In the genomic region with DNA sequence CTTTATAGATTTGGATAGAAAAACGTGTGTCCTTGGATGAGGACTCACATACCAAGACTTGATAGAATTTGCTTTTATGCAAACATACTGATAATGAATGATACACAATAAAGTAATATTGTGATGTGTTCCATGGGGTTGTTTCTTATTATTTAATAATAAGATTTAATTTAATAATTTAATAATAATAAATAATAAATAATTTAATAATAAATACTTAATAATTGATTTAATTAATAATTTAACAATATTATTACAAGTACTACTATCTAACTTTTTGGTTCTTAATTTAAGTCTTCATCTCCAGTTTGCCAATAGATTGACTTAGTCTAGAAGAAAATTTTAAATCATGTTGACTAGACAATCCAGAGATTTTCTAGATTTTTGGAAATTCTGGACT, we compare ENCODE assay signal across 32 cellular contexts.
"Had no signal": no experiment of that assay in that cellular context is flagged by ENCODE, and none has a peak within 500 bp of the region (broad histone marks: within the 10 kb centered on the region; RNA-seq: fewer than 3 reads in every experiment).

No MANE protein-coding gene starts in this region.

- H3K4me3 ChIP-seq: gastrocnemius medialis, heart left ventricle had no signal

- H3K9me3 Mint-ChIP-seq: activated CD4-positive, alpha-beta T cell treated with anti-CD3 and anti-CD28 coated beads, Interleukin-2, amount 10 ng/mL, durations not matched to agents 7 days and 5 days had no signal

- H3K27ac ChIP-seq: brain microvascular endothelial cell, epithelial cell of prostate, gastrocnemius medialis, heart left ventricle had no signal

- H3K4me1 ChIP-seq: gastrocnemius medialis, heart left ventricle had no signal

- H3K4me3 Mint-ChIP-seq: activated CD4-positive, alpha-beta memory T cell treated with anti-CD3 and anti-CD28 coated beads, Interleukin-2, amount 10 ng/mL, durations not matched to agents 7 days and 5 days; activated CD4-positive, alpha-beta T cell treated with anti-CD3 and anti-CD28 coated beads, Interleukin-2, amount 10 ng/mL, durations not matched to agents 7 days and 5 days; activated naive CD4-positive, alpha-beta T cell treated with anti-CD3 and anti-CD28 coated beads, Interleukin-2, amount 10 ng/mL, durations not matched to agents 7 days and 5 days; activated naive CD8-positive, alpha-beta T cell treated with anti-CD3 and anti-CD28 coated beads, Interleukin-2, amount 10 ng/mL, durations not matched to agents 7 days and 5 days; activated T-cell treated with anti-CD3 and anti-CD28 coated beads, Interleukin-2, amount 50 U/mL, for 24 hours; activated T-cell treated with anti-CD3 and anti-CD28 coated beads, Interleukin-2, amount 50 U/mL, for 72 hours; central memory CD8-positive, alpha-beta T cell; effector memory CD8-positive, alpha-beta T cell; T-helper 17 cell; T-helper 2 cell treated with Interferon-gamma antibody and Interleukin-4, amounts not matched to agents 5 μg/mL and 100 μg/mL, for 36 hours had no signal

- DNase-seq: activated CD4-positive, alpha-beta memory T cell treated with anti-CD3 and anti-CD28 coated beads, Interleukin-2, amount 10 ng/mL, durations not matched to agents 7 days and 5 days; activated CD4-positive, alpha-beta T cell treated with anti-CD3 and anti-CD28 coated beads for 1 hour; activated CD4-positive, alpha-beta T cell treated with anti-CD3 and anti-CD28 coated beads for 4 hours; activated CD4-positive, alpha-beta T cell treated with anti-CD3 and anti-CD28 coated beads, Interleukin-2, amount 10 ng/mL, durations not matched to agents 7 days and 5 days; activated CD4-positive, alpha-beta T cell treated with anti-CD3 and anti-CD28 coated beads, Interleukin-2, amount 50 U/mL, for 4 hours; activated CD8-positive, alpha-beta memory T cell treated with anti-CD3 and anti-CD28 coated beads, Interleukin-2, amount 50 U/mL, for 48 hours; activated gamma-delta T cell; activated naive CD4-positive, alpha-beta T cell; activated naive CD4-positive, alpha-beta T cell treated with anti-CD3 and anti-CD28 coated beads, Interleukin-2, amount 10 ng/mL, durations not matched to agents 7 days and 5 days; activated naive CD8-positive, alpha-beta T cell treated with anti-CD3 and anti-CD28 coated beads, Interleukin-2, amount 10 ng/mL, durations not matched to agents 7 days and 5 days; activated T-cell treated with anti-CD3 and anti-CD28 coated beads for 4 hours; activated T-cell treated with anti-CD3 and anti-CD28 coated beads, Interleukin-2, amount 50 U/mL, for 24 hours; activated T-cell treated with anti-CD3 and anti-CD28 coated beads, Interleukin-2, amount 50 U/mL, for 72 hours; brain microvascular endothelial cell; cortex of kidney; dermis blood vessel endothelial cell; effector CD4-positive, alpha-beta T cell; effector memory CD8-positive, alpha-beta T cell; foreskin fibroblast; gastrocnemius medialis; glutamatergic neuron; heart left ventricle; T-helper 1 cell; T-helper 17 cell; T1000 had no signal

- H3K4me1 Mint-ChIP-seq: activated CD4-positive, alpha-beta memory T cell treated with anti-CD3 and anti-CD28 coated beads, Interleukin-2, amount 10 ng/mL, durations not matched to agents 7 days and 5 days; activated CD4-positive, alpha-beta T cell treated with anti-CD3 and anti-CD28 coated beads, Interleukin-2, amount 10 ng/mL, durations not matched to agents 7 days and 5 days; activated naive CD4-positive, alpha-beta T cell treated with anti-CD3 and anti-CD28 coated beads, Interleukin-2, amount 10 ng/mL, durations not matched to agents 7 days and 5 days; activated naive CD8-positive, alpha-beta T cell treated with anti-CD3 and anti-CD28 coated beads, Interleukin-2, amount 10 ng/mL, durations not matched to agents 7 days and 5 days; central memory CD8-positive, alpha-beta T cell; T-helper 17 cell had no signal

- H3K27me3 Mint-ChIP-seq: activated CD4-positive, alpha-beta memory T cell treated with anti-CD3 and anti-CD28 coated beads, Interleukin-2, amount 10 ng/mL, durations not matched to agents 7 days and 5 days; activated CD4-positive, alpha-beta T cell treated with anti-CD3 and anti-CD28 coated beads, Interleukin-2, amount 10 ng/mL, durations not matched to agents 7 days and 5 days; activated naive CD4-positive, alpha-beta T cell treated with anti-CD3 and anti-CD28 coated beads, Interleukin-2, amount 10 ng/mL, durations not matched to agents 7 days and 5 days; activated naive CD8-positive, alpha-beta T cell treated with anti-CD3 and anti-CD28 coated beads, Interleukin-2, amount 10 ng/mL, durations not matched to agents 7 days and 5 days; activated T-cell treated with anti-CD3 and anti-CD28 coated beads, Interleukin-2, amount 50 U/mL, for 24 hours; central memory CD8-positive, alpha-beta T cell; effector memory CD8-positive, alpha-beta T cell; T-helper 17 cell had no signal

- H3K27me3 ChIP-seq: brain microvascular endothelial cell, gastrocnemius medialis, heart left ventricle had no signal

- H3K36me3 Mint-ChIP-seq: activated naive CD4-positive, alpha-beta T cell treated with anti-CD3 and anti-CD28 coated beads, Interleukin-2, amount 10 ng/mL, durations not matched to agents 7 days and 5 days; activated naive CD8-positive, alpha-beta T cell treated with anti-CD3 and anti-CD28 coated beads, Interleukin-2, amount 10 ng/mL, durations not matched to agents 7 days and 5 days had no signal

- H3K36me3 ChIP-seq: brain microvascular endothelial cell, gastrocnemius medialis, heart left ventricle had no signal

- H3K9me3 ChIP-seq: gastrocnemius medialis had no signal

- H3K27ac Mint-ChIP-seq: activated CD4-positive, alpha-beta memory T cell treated with anti-CD3 and anti-CD28 coated beads, Interleukin-2, amount 10 ng/mL, durations not matched to agents 7 days and 5 days; activated CD4-positive, alpha-beta T cell treated with anti-CD3 and anti-CD28 coated beads, Interleukin-2, amount 10 ng/mL, durations not matched to agents 7 days and 5 days; activated naive CD4-positive, alpha-beta T cell treated with anti-CD3 and anti-CD28 coated beads, Interleukin-2, amount 10 ng/mL, durations not matched to agents 7 days and 5 days; activated naive CD4-positive, alpha-beta T cell treated with anti-CD3 and anti-CD28 coated beads, Interleukin-2, amount 50 U/mL, for 72 hours; activated naive CD8-positive, alpha-beta T cell treated with anti-CD3 and anti-CD28 coated beads, Interleukin-2, amount 10 ng/mL, durations not matched to agents 7 days and 5 days; activated T-cell treated with anti-CD3 and anti-CD28 coated beads, Interleukin-2, amount 50 U/mL, for 24 hours; activated T-cell treated with anti-CD3 and anti-CD28 coated beads, Interleukin-2, amount 50 U/mL, for 72 hours; effector memory CD8-positive, alpha-beta T cell; T-helper 17 cell; T-helper 2 cell treated with Interferon-gamma antibody and Interleukin-4, amounts not matched to agents 5 μg/mL and 100 μg/mL, for 36 hours had no signal

- ATAC-seq: activated naive CD4-positive, alpha-beta T cell treated with anti-CD3 and anti-CD28 coated beads, Interleukin-2, amount 50 U/mL, for 72 hours; activated T-cell treated with anti-CD3 and anti-CD28 coated beads, Interleukin-2, amount 50 U/mL, for 72 hours; effector memory CD8-positive, alpha-beta T cell; gastrocnemius medialis; heart left ventricle; T-helper 17 cell had no signal

- FAIRE-seq: astrocyte, bronchial epithelial cell, endothelial cell of umbilical vein had no signal
